1 cellular context compared by ENCODE assay signal in the genomic region with DNA sequence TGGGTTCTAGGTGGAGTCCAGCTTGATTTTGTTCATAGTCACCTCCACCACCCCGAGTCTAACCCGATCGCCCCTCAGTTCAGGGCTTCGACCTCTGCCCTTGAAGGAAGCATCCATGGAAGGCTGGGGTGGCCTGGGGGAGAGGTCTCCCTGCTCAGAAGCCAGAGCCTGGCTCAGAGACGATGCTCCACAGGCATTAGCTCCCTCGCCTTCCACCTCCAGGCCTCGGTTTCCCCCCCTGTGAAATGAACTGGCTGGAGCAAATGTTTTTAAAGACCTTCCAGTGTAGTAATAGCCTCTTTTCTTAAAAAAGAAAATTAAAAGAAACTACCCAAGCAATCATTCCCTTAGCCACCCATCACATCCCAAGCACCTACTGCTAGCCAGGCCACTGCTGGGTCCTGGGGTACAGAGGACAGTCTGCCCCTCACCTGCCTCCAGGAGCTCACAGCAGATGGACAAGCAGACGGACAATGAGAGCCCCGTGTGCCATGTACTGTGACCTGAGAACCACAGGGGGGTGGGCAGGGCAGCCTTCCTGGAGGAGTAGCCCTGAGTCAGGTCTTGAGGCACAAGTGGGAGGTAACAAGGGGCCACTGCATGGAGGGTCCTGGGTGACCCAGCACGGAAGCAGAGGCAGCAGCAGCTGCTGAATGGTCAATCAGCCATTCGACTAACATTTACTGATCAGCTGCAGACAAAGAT.
TF ChIP-seq lines count a peak whose summit lies in the region.

No MANE protein-coding gene starts in this region.

TF ChIP-seq in HepG2, 621 proteins besides CTCF, POLR2A, EP300 and RAD21:
- TF ChIP-seq NKX3-1 (CRISPR knock-in tag; IDR thresholded peaks at IDR 0.05): no peak
- no peak for TF ChIP-seq ZNF34 (CRISPR knock-in tag; IDR thresholded peaks at IDR 0.05; ENCODE audit: borderline replicate concordance)
- no peak for TF ChIP-seq SIX4 (CRISPR knock-in tag; IDR thresholded peaks at IDR 0.05)
- TF ChIP-seq, protein P1, sequence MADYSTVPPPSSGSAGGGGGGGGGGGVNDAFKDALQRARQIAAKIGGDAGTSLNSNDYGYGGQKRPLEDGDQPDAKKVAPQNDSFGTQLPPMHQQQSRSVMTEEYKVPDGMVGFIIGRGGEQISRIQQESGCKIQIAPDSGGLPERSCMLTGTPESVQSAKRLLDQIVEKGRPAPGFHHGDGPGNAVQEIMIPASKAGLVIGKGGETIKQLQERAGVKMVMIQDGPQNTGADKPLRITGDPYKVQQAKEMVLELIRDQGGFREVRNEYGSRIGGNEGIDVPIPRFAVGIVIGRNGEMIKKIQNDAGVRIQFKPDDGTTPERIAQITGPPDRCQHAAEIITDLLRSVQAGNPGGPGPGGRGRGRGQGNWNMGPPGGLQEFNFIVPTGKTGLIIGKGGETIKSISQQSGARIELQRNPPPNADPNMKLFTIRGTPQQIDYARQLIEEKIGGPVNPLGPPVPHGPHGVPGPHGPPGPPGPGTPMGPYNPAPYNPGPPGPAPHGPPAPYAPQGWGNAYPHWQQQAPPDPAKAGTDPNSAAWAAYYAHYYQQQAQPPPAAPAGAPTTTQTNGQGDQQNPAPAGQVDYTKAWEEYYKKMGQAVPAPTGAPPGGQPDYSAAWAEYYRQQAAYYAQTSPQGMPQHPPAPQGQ (CRISPR knock-in tag; IDR thresholded peaks at IDR 0.05; ENCODE audit: borderline replicate concordance): no peak
- no peak for TF ChIP-seq CREM (IDR thresholded peaks at IDR 0.05)
- TF ChIP-seq CREM (CRISPR knock-in tag; IDR thresholded peaks at IDR 0.05): no peak
- no peak for TF ChIP-seq BORCS8-MEF2B (CRISPR knock-in tag; IDR thresholded peaks at IDR 0.05)
- no peak for TF ChIP-seq ZNF253 (CRISPR knock-in tag; IDR thresholded peaks at IDR 0.05; ENCODE audit: borderline replicate concordance)
